Comparison of ENCODE assay signal across 10 cellular contexts in the genomic region with DNA sequence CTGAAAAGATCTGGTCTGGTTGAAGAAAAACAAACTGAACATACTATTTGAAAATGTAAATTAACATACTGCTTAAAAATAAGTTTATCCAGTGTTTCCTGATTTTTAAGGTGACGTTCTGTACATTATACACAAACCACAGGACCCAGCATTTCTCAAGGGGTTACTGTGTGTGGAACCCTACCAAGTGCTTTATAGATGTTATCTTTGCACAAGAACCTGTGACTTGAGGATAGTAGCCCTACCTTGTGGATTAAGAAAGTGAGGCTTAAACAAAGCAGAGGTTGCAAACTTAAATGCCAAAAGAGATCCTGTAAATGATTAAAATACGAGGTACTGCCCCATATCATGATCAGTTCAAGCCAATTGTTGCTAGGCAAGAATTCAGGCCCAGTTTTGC. TPM values are rescaled to one million over a fixed set of nuclear protein-coding genes. Genes with fewer than 3 reads are reported as not detected.
DNase-seq lines count a peak whose midpoint lies in the region; ATAC-seq and TF ChIP-seq lines count a peak whose summit lies in the region.
"Had no signal": no experiment of that assay in that cellular context is flagged by ENCODE, and none has a peak within 500 bp of the region (broad histone marks: within the 10 kb centered on the region; RNA-seq: fewer than 3 reads in every experiment).

No MANE protein-coding gene starts in this region.

- H3K27ac ChIP-seq in body of pancreas: peak overlapping the region; percentile 97 to 100 (median 100)
- H3K27ac ChIP-seq in lower lobe of right lung: peak overlapping the region; percentile 100
- H3K27ac ChIP-seq in thyroid gland: peak overlapping the region; percentile 100

- H3K4me1 ChIP-seq in body of pancreas (peaks cover 57% of the 10 kb centered on the region), lower lobe of right lung (peaks cover 63% of the 10 kb centered on the region), thyroid gland (peaks cover 44 to 51% of the 10 kb centered on the region in 2 donors)

- peaks cover 6% of the 10 kb centered on the region for H3K36me3 Mint-ChIP-seq in activated T-cell treated with anti-CD3 and anti-CD28 coated beads, Interleukin-2, amount 50 U/mL, for 4 hours (ENCODE audit: insufficient read depth)

- WGBS in body of pancreas, 2 donors: 6 to 23% methylated on average over 2 of the region's 2 CpGs
- whole genome bisulfite sequencing in thyroid gland, 2 donors: 24 to 31% methylated on average over 2 of the region's 2 CpGs

- peak overlapping the region; percentile 97 for H3K4me3 Mint-ChIP-seq in activated T-cell treated with anti-CD3 and anti-CD28 coated beads, Interleukin-2, amount 50 U/mL, for 4 hours

- H3K27me3 Mint-ChIP-seq in activated T-cell treated with anti-CD3 and anti-CD28 coated beads, Interleukin-2, amount 50 U/mL, for 4 hours (ENCODE audit: low read depth): no peaks in the 10 kb centered on the region

- no peak for TF ChIP-seq POLR2A in body of pancreas (IDR thresholded peaks at IDR 0.05)
- no peak for TF ChIP-seq POLR2A in thyroid gland (IDR thresholded peaks at IDR 0.05)

- intact Hi-C loops in body of pancreas (cut with DNase I) (loop anchor here (5.0 to 10.0 kb wide), 3 partner anchors 65 to 147 kb away; no protein-coding TSS in a partner anchor), lower lobe of right lung (cut with DNase I) (loop anchor here (10.0 kb wide), 3 partner anchors 55 to 195 kb away; no protein-coding TSS in a partner anchor), thyroid gland (cut with DNase I) (loop anchor here (10.0 kb wide), 1 partner anchor 195 kb away; no protein-coding TSS in a partner anchor)

- DNase-seq in activated T-cell treated with anti-CD3 and anti-CD28 coated beads, Interleukin-2, amount 50 U/mL, for 4 hours: no peak
- DNase-seq in activated T-cell treated with anti-CD3 and anti-CD28 coated beads, Interleukin-2, amount 50 U/mL, for 1 hour: no peak
- DNase-seq in body of pancreas (no peak), lower lobe of right lung (no peak), thyroid gland (no peak), iPS-NIHi11 (ENCODE audit: low spot score) (no peak)
- DNase-seq: activated gamma-delta T cell treated with Interleukin-2 at 50 U/mL for 16 hours, SIG-M5 had no signal

- no peak for ATAC-seq in activated T-cell treated with anti-CD3 and anti-CD28 coated beads, Interleukin-2, amount 50 U/mL, for 4 hours
- ATAC-seq in body of pancreas (no peak), lower lobe of right lung (no peak), GM18873 (IDR thresholded peaks at IDR 0.05; ENCODE audit: low FRiP score, unreplicated experiment) (no peak), HG03175 (IDR thresholded peaks at IDR 0.05; ENCODE audit: unreplicated experiment) (no peak)

- no peaks in the 10 kb centered on the region for H3K36me3 ChIP-seq in body of pancreas (replicated peaks in 1 of 2; ENCODE audit: insufficient read depth in 1 of 2, low read depth in 2 of 2)
- peaks cover 9% of the 10 kb centered on the region for H3K36me3 ChIP-seq in lower lobe of right lung
- H3K36me3 ChIP-seq in thyroid gland: no peaks in the 10 kb centered on the region

- H3K9me3 ChIP-seq in body of pancreas (no peaks in the 10 kb centered on the region), lower lobe of right lung (no peaks in the 10 kb centered on the region), thyroid gland (no peaks in the 10 kb centered on the region)

- no peaks in the 10 kb centered on the region for H3K9me3 Mint-ChIP-seq in activated T-cell treated with anti-CD3 and anti-CD28 coated beads, Interleukin-2, amount 50 U/mL, for 4 hours

- TF ChIP-seq CTCF in body of pancreas (IDR thresholded peaks at IDR 0.05) (no peak), lower lobe of right lung (IDR thresholded peaks at IDR 0.05) (no peak), thyroid gland (IDR thresholded peaks at IDR 0.05) (no peak)

- H3K4me1 Mint-ChIP-seq in activated T-cell treated with anti-CD3 and anti-CD28 coated beads, Interleukin-2, amount 50 U/mL, for 4 hours (ENCODE audit: low read depth): peaks cover 71% of the 10 kb centered on the region

- H3K27me3 ChIP-seq in body of pancreas: no peaks in the 10 kb centered on the region
- H3K27me3 ChIP-seq in lower lobe of right lung (ENCODE audit: low read depth): no peaks in the 10 kb centered on the region
- no peaks in the 10 kb centered on the region for H3K27me3 ChIP-seq in thyroid gland

- H3K4me3 ChIP-seq in body of pancreas: no peak overlapping the region
- H3K4me3 ChIP-seq in lower lobe of right lung: peak overlapping the region; percentile 75
- H3K4me3 ChIP-seq in thyroid gland (replicated peaks in 1 of 3): peak overlapping the region in 2 of 3 donors; percentile 83 to 90

RNA-seq across cellular contexts. Expression of gene KLF9, which starts 4.7 kb away (rescaled TPM):
- 10 to 100 TPM; 21.3 to 25.3 (median 24.6) TPM for total RNA-seq in activated T-cell treated with anti-CD3 and anti-CD28 coated beads, Interleukin-2, amount 50 U/mL, for 4 hours
- total RNA-seq in body of pancreas (10 to 100 TPM; 38.1 to 63.6 TPM), lower lobe of right lung (76.9 TPM), thyroid gland (100 to 1,000 TPM in 3 of 4 donors, 10 to 100 TPM in 1; 96.3 to 155 (median 125) TPM)

Comparison
In these comparisons a context has a peak if more than half of its experiments do, and no peak if none do; other contexts are left out.
1. H3K4me3 ChIP-seq: peak in lower lobe of right lung (single experiment) and thyroid gland (2 of 3); none in body of pancreas (0 of 2).
2. Peak in every context shown above with its lines, with median percentiles within 50 percentile points of each other: H3K27ac ChIP-seq.